In the genomic region with DNA sequence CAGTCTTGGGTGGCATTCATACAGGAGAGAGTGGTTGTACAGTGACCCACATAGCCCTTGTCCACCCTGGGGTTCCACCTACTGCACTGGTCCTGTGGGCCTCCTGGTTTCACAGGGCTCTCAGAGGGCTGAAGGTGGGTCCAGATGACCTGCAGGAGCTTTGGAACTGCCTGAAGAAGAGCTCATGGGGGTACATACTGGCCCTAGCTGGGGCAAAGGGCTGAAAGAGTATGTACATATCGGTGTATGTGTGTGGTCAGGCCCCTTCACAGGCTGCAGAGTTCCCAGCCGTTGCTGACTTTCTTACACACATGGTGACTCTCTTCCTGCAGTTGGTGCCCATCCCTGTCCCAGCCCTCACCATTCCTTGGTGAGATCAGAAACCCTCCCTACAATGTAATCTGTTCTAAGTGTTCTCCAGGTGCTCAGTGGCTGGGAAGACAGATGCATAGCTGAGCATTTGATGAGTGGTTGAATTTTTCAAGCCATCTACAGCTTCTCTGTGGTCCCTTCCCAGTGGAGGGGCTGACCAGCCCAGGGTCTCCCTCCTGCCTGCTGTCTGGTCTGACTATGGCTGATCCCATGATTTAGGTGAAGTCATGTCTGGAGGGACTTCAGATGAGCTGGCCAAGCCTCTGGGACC, we compare ENCODE assay signal across 16 cellular contexts. TPM values are rescaled to one million over a fixed set of nuclear protein-coding genes. Genes with fewer than 3 reads are reported as not detected.
DNase-seq lines count a peak whose midpoint lies in the region; ATAC-seq and TF ChIP-seq lines count a peak whose summit lies in the region.
"Had no signal": no experiment of that assay in that cellular context is flagged by ENCODE, and none has a peak within 500 bp of the region (broad histone marks: within the 10 kb centered on the region; RNA-seq: fewer than 3 reads in every experiment).

No MANE protein-coding gene starts in this region.

- ATAC-seq in activated naive CD8-positive, alpha-beta T cell treated with anti-CD3 and anti-CD28 coated beads, Interleukin-2, amount 10 ng/mL, durations not matched to agents 7 days and 5 days (ENCODE audit: low read depth), result no peak
- ATAC-seq in naive thymus-derived CD8-positive, alpha-beta T cell, result no peak
- ATAC-seq in HG03097 (IDR thresholded peaks at IDR 0.05; ENCODE audit: low FRiP score, unreplicated experiment) (no peak), HG02623 (IDR thresholded peaks at IDR 0.05; ENCODE audit: unreplicated experiment) (no peak)
- ATAC-seq: left ventricle myocardium superior, WTC11 had no signal

- no peaks in the 10 kb centered on the region for H3K27me3 Mint-ChIP-seq in activated naive CD4-positive, alpha-beta T cell treated with anti-CD3 and anti-CD28 coated beads, Interleukin-2, amount 50 U/mL, for 24 hours
- no peaks in the 10 kb centered on the region for H3K27me3 Mint-ChIP-seq in activated naive CD8-positive, alpha-beta T cell treated with anti-CD3 and anti-CD28 coated beads, Interleukin-2, amount 10 ng/mL, durations not matched to agents 7 days and 5 days
- no peaks in the 10 kb centered on the region for H3K27me3 Mint-ChIP-seq in naive thymus-derived CD8-positive, alpha-beta T cell

- TF ChIP-seq CTCF in tibial artery (IDR thresholded peaks at IDR 0.05), result no peak

- H3K4me3 Mint-ChIP-seq in activated naive CD4-positive, alpha-beta T cell treated with anti-CD3 and anti-CD28 coated beads, Interleukin-2, amount 50 U/mL, for 24 hours, result peak overlapping the region; percentile 9
- H3K4me3 Mint-ChIP-seq in activated naive CD8-positive, alpha-beta T cell treated with anti-CD3 and anti-CD28 coated beads, Interleukin-2, amount 10 ng/mL, durations not matched to agents 7 days and 5 days, result no peak overlapping the region
- peak overlapping the region in 8 of 10 donors; percentile 63 to 91 (median 86) for H3K4me3 Mint-ChIP-seq in naive thymus-derived CD8-positive, alpha-beta T cell

- H3K9me3 ChIP-seq in tibial artery, result no peaks in the 10 kb centered on the region
- H3K9me3 ChIP-seq: prostate gland, SJCRH30, uterus had no signal

- H3K27ac ChIP-seq in tibial artery, result peak overlapping the region; percentile 93 to 99

- POLR2A ChIA-PET in activated naive CD8-positive, alpha-beta T cell treated with anti-CD3 and anti-CD28 coated beads, Interleukin-2, amount 10 ng/mL, durations not matched to agents 7 days and 5 days (lab: Charles Lee), result interaction anchor here (0.6 to 11.3 kb wide), 4 partner anchors 10 to 147 kb away, joined by 3 to 240 read pairs (median 4); no protein-coding TSS in a partner anchor
- POLR2A ChIA-PET in naive thymus-derived CD8-positive, alpha-beta T cell (lab: Charles Lee), result interaction anchor here (0.5 to 11.3 kb wide), 8 partner anchors 10 to 161 kb away, joined by 3 to 406 read pairs (median 5); partner anchors contain the start of genes DPEP2 and PSMB10

- intact Hi-C loops in tibial artery (cut with DNase I; ENCODE audit: low total_unique reads), result loop anchor here (2.0 to 10.0 kb wide), 2 partner anchors 58 to 152 kb away; partner anchors contain the start of gene ESRP2

- DNase-seq in activated naive CD4-positive, alpha-beta T cell treated with Interleukin-2 at 50 U/mL for 16 hours, result no peak
- DNase-seq in activated naive CD8-positive, alpha-beta T cell treated with anti-CD3 and anti-CD28 coated beads, Interleukin-2, amount 10 ng/mL, durations not matched to agents 7 days and 5 days, result no peak
- no peak for DNase-seq in naive thymus-derived CD8-positive, alpha-beta T cell
- no peak for DNase-seq in tibial artery
- DNase-seq in activated gamma-delta T cell (lab: John Stamatoyannopoulos, UW), result no peak
- DNase-seq: effector CD4-positive, alpha-beta T cell; left ventricle myocardium superior; NCI-H1436; NCI-H82; SJCRH30; uterus had no signal

- H3K27ac Mint-ChIP-seq in activated naive CD4-positive, alpha-beta T cell treated with anti-CD3 and anti-CD28 coated beads, Interleukin-2, amount 50 U/mL, for 24 hours, result peak overlapping the region; percentile 88
- peak overlapping the region; percentile 90 for H3K27ac Mint-ChIP-seq in activated naive CD8-positive, alpha-beta T cell treated with anti-CD3 and anti-CD28 coated beads, Interleukin-2, amount 10 ng/mL, durations not matched to agents 7 days and 5 days
- H3K27ac Mint-ChIP-seq in naive thymus-derived CD8-positive, alpha-beta T cell, result peak overlapping the region; percentile 81 to 97 (median 95)
- H3K27ac Mint-ChIP-seq: WTC11 had no signal

- H3K4me3 ChIP-seq in tibial artery, result no peak overlapping the region
- H3K4me3 ChIP-seq: prostate gland, SJCRH30, uterus had no signal

- H3K36me3 ChIP-seq in tibial artery, result peaks cover 0 to 20% (median under 1%) of the 10 kb centered on the region in 3 donors
- H3K36me3 ChIP-seq: prostate gland, SJCRH30, uterus had no signal

- peaks cover 71% of the 10 kb centered on the region for H3K4me1 Mint-ChIP-seq in activated naive CD4-positive, alpha-beta T cell treated with anti-CD3 and anti-CD28 coated beads, Interleukin-2, amount 50 U/mL, for 24 hours
- H3K4me1 Mint-ChIP-seq in activated naive CD8-positive, alpha-beta T cell treated with anti-CD3 and anti-CD28 coated beads, Interleukin-2, amount 10 ng/mL, durations not matched to agents 7 days and 5 days, result peaks cover 64% of the 10 kb centered on the region
- H3K4me1 Mint-ChIP-seq in naive thymus-derived CD8-positive, alpha-beta T cell, result peaks cover 48 to 75% (median 74%) of the 10 kb centered on the region in 4 donors

- H3K4me1 ChIP-seq in tibial artery, result peaks cover 0 to 24% (median 19%) of the 10 kb centered on the region in 4 donors
- H3K4me1 ChIP-seq: SJCRH30 had no signal

- no peaks in the 10 kb centered on the region for H3K9me3 Mint-ChIP-seq in activated naive CD4-positive, alpha-beta T cell treated with anti-CD3 and anti-CD28 coated beads, Interleukin-2, amount 50 U/mL, for 24 hours
- H3K9me3 Mint-ChIP-seq in activated naive CD8-positive, alpha-beta T cell treated with anti-CD3 and anti-CD28 coated beads, Interleukin-2, amount 10 ng/mL, durations not matched to agents 7 days and 5 days, result no peaks in the 10 kb centered on the region
- no peaks in the 10 kb centered on the region for H3K9me3 Mint-ChIP-seq in naive thymus-derived CD8-positive, alpha-beta T cell
- H3K9me3 Mint-ChIP-seq: WTC11 had no signal

- peaks cover 4% of the 10 kb centered on the region for H3K36me3 Mint-ChIP-seq in activated naive CD4-positive, alpha-beta T cell treated with anti-CD3 and anti-CD28 coated beads, Interleukin-2, amount 50 U/mL, for 24 hours
- H3K36me3 Mint-ChIP-seq in activated naive CD8-positive, alpha-beta T cell treated with anti-CD3 and anti-CD28 coated beads, Interleukin-2, amount 10 ng/mL, durations not matched to agents 7 days and 5 days, result peaks cover 12% of the 10 kb centered on the region
- H3K36me3 Mint-ChIP-seq in naive thymus-derived CD8-positive, alpha-beta T cell, result peaks cover 0 to 6% (median 5%) of the 10 kb centered on the region in 3 donors

- no peaks in the 10 kb centered on the region for H3K27me3 ChIP-seq in tibial artery
- H3K27me3 ChIP-seq: SJCRH30, uterus had no signal

RNA-seq across cellular contexts. Expression of gene NFATC3, which starts 2.5 kb away (rescaled TPM):
- 100 to 1,000 TPM; 132 to 139 TPM for total RNA-seq in activated naive CD8-positive, alpha-beta T cell treated with anti-CD3 and anti-CD28 coated beads, Interleukin-2, amount 10 ng/mL, durations not matched to agents 7 days and 5 days
- 100 to 1,000 TPM; 156 to 162 TPM for total RNA-seq in naive thymus-derived CD8-positive, alpha-beta T cell
- 100 to 1,000 TPM in 1 of 3 donors, 10 to 100 TPM in 2; 85.2 to 102 (median 86.6) TPM for polyA plus RNA-seq in naive thymus-derived CD8-positive, alpha-beta T cell

RNA-seq across cellular contexts. Expression of gene DUS2, which starts 59.6 kb away (rescaled TPM):
- total RNA-seq in activated naive CD8-positive, alpha-beta T cell treated with anti-CD3 and anti-CD28 coated beads, Interleukin-2, amount 10 ng/mL, durations not matched to agents 7 days and 5 days, result 10 to 100 TPM; 21.1 to 25.2 TPM
- total RNA-seq in naive thymus-derived CD8-positive, alpha-beta T cell, result 10 to 100 TPM; 18.2 to 21.1 TPM
- polyA plus RNA-seq in naive thymus-derived CD8-positive, alpha-beta T cell, result 10 to 100 TPM in 2 of 3 donors, 1 to 10 TPM in 1; 6.4 to 13.1 (median 10.5) TPM

RNA-seq across cellular contexts. Expression of gene DDX28, which starts 59.7 kb away (rescaled TPM):
- total RNA-seq in activated naive CD8-positive, alpha-beta T cell treated with anti-CD3 and anti-CD28 coated beads, Interleukin-2, amount 10 ng/mL, durations not matched to agents 7 days and 5 days, result 10 to 100 TPM; 15.2 to 17.0 TPM
- total RNA-seq in naive thymus-derived CD8-positive, alpha-beta T cell, result 10 to 100 TPM; 25.0 to 26.2 TPM
- 10 to 100 TPM; 49.7 to 60.6 (median 53.9) TPM for polyA plus RNA-seq in naive thymus-derived CD8-positive, alpha-beta T cell
